Comparison of ENCODE assay signal across 22 cellular contexts in genomic region chr9:106228861-106229260, GRCh38.
DNase-seq lines count a peak whose midpoint lies in the region; ATAC-seq and TF ChIP-seq lines count a peak whose summit lies in the region.
"Had no signal": no experiment of that assay in that cellular context is flagged by ENCODE, and none has a peak within 500 bp of the region (broad histone marks: within the 10 kb centered on the region; RNA-seq: fewer than 3 reads in every experiment).

No MANE protein-coding gene starts in this region.

- peaks cover 3% of the 10 kb centered on the region for H3K9me3 Mint-ChIP-seq in activated CD4-positive, alpha-beta T cell treated with anti-CD3 and anti-CD28 coated beads, Interleukin-2, amount 10 ng/mL, durations not matched to agents 24 days and 14 days
- peaks cover 10% of the 10 kb centered on the region for H3K9me3 Mint-ChIP-seq in activated CD4-positive, alpha-beta T cell treated with anti-CD3 and anti-CD28 coated beads for 36 hours (ENCODE audit: low read depth)
- peaks cover 28% of the 10 kb centered on the region for H3K9me3 Mint-ChIP-seq in activated T-cell treated with anti-CD3 and anti-CD28 coated beads, Interleukin-2, amount 50 U/mL, for 4 hours

- H3K4me1 ChIP-seq in heart left ventricle, result peaks cover 0 to 18% (median 10%) of the 10 kb centered on the region in 12 donors
- H3K4me1 ChIP-seq in skeletal muscle tissue (ENCODE audit: control insufficient read depth in 3 of 3, insufficient read depth in 3 of 3, low read length in 3 of 3), result peaks cover 3 to 11% (median 3%) of the 10 kb centered on the region in 3 donors
- H3K4me1 ChIP-seq in stomach, result no peaks in the 10 kb centered on the region
- H3K4me1 ChIP-seq: HAP-1 had no signal

- H3K4me3 Mint-ChIP-seq in activated CD4-positive, alpha-beta T cell treated with anti-CD3 and anti-CD28 coated beads, Interleukin-2, amount 10 ng/mL, durations not matched to agents 24 days and 14 days, result no peak overlapping the region
- no peak overlapping the region for H3K4me3 Mint-ChIP-seq in activated CD4-positive, alpha-beta T cell treated with anti-CD3 and anti-CD28 coated beads for 36 hours
- H3K4me3 Mint-ChIP-seq in activated T-cell treated with anti-CD3 and anti-CD28 coated beads, Interleukin-2, amount 50 U/mL, for 4 hours, result no peak overlapping the region
- H3K4me3 Mint-ChIP-seq: B cell, IgD-negative memory B cell had no signal

- H3K36me3 Mint-ChIP-seq in activated CD4-positive, alpha-beta T cell treated with anti-CD3 and anti-CD28 coated beads, Interleukin-2, amount 10 ng/mL, durations not matched to agents 24 days and 14 days (ENCODE audit: low read depth), result no peaks in the 10 kb centered on the region
- H3K36me3 Mint-ChIP-seq in activated CD4-positive, alpha-beta T cell treated with anti-CD3 and anti-CD28 coated beads for 36 hours (ENCODE audit: low read depth), result no peaks in the 10 kb centered on the region
- H3K36me3 Mint-ChIP-seq in activated T-cell treated with anti-CD3 and anti-CD28 coated beads, Interleukin-2, amount 50 U/mL, for 4 hours (ENCODE audit: insufficient read depth), result no peaks in the 10 kb centered on the region
- H3K36me3 Mint-ChIP-seq: IgD-negative memory B cell had no signal

- no peak for TF ChIP-seq CTCF in heart left ventricle (IDR thresholded peaks at IDR 0.05)
- TF ChIP-seq CTCF in stomach (IDR thresholded peaks at IDR 0.05), result no peak

- no peaks in the 10 kb centered on the region for H3K27me3 Mint-ChIP-seq in activated CD4-positive, alpha-beta T cell treated with anti-CD3 and anti-CD28 coated beads, Interleukin-2, amount 10 ng/mL, durations not matched to agents 24 days and 14 days
- H3K27me3 Mint-ChIP-seq in activated CD4-positive, alpha-beta T cell treated with anti-CD3 and anti-CD28 coated beads for 36 hours, result no peaks in the 10 kb centered on the region
- H3K27me3 Mint-ChIP-seq in activated T-cell treated with anti-CD3 and anti-CD28 coated beads, Interleukin-2, amount 50 U/mL, for 4 hours (ENCODE audit: low read depth), result no peaks in the 10 kb centered on the region
- H3K27me3 Mint-ChIP-seq: B cell, IgD-negative memory B cell had no signal

- H3K27ac ChIP-seq in heart left ventricle (peak overlapping the region in 3 of 12 donors; percentile 8 to 33 (median 30)), skeletal muscle tissue (ENCODE audit: low read depth, low read length) (peak overlapping the region; percentile 10), stomach (no peak overlapping the region)
- H3K27ac ChIP-seq: GM23248 had no signal

- H3K9me3 ChIP-seq in heart left ventricle (no peaks in the 10 kb centered on the region), skeletal muscle tissue (ENCODE audit: control insufficient read depth in 3 of 3, low read length in 3 of 3) (no peaks in the 10 kb centered on the region), stomach (no peaks in the 10 kb centered on the region)
- H3K9me3 ChIP-seq: HAP-1 had no signal

- H3K9ac ChIP-seq in skeletal muscle tissue (ENCODE audit: low read depth in 1 of 3, low read length in 3 of 3), result no peak overlapping the region
- H3K9ac ChIP-seq: GM23248 had no signal

- H3K4me1 Mint-ChIP-seq in activated CD4-positive, alpha-beta T cell treated with anti-CD3 and anti-CD28 coated beads, Interleukin-2, amount 10 ng/mL, durations not matched to agents 24 days and 14 days, result no peaks in the 10 kb centered on the region
- H3K4me1 Mint-ChIP-seq in activated CD4-positive, alpha-beta T cell treated with anti-CD3 and anti-CD28 coated beads for 36 hours, result no peaks in the 10 kb centered on the region
- no peaks in the 10 kb centered on the region for H3K4me1 Mint-ChIP-seq in activated T-cell treated with anti-CD3 and anti-CD28 coated beads, Interleukin-2, amount 50 U/mL, for 4 hours (ENCODE audit: low read depth)
- H3K4me1 Mint-ChIP-seq: B cell, IgD-negative memory B cell had no signal

- TF ChIP-seq EP300 in stomach (IDR thresholded peaks at IDR 0.05), result no peak

- WGBS in heart left ventricle, 4 donors, result 7 to 19% (median 8%) methylated on average over 3 of the region's 3 CpGs
- 45 to 72% (median 63%) methylated on average over 3 of the region's 3 CpGs for WGBS in stomach, 5 donors

- peak; percentile 15 for DNase-seq in activated CD4-positive, alpha-beta T cell treated with anti-CD3 and anti-CD28 coated beads, Interleukin-2, amount 10 ng/mL, durations not matched to agents 24 days and 14 days
- DNase-seq in activated CD4-positive, alpha-beta T cell treated with anti-CD3 and anti-CD28 coated beads for 36 hours, result no peak
- DNase-seq in heart left ventricle (peak in 4 of 5 donors; percentile 39 to 68 (median 53)), midbrain (lab: John Stamatoyannopoulos, UW) (peak; percentile 32), stomach (no peak), HCEC 1CT (no peak)
- DNase-seq in activated T-cell treated with anti-CD3 and anti-CD28 coated beads, Interleukin-2, amount 50 U/mL, for 4 hours, result no peak
- DNase-seq: 8988T, COR-L47, DMS 273 treated with DMSO at 0.1 percent for 48 hours, DND-41, GM23248, Karpas-422, NCI-H1048, NCI-H146, NCI-H2029 treated with DMSO at 0.1 percent for 48 hours, NCI-H446 treated with DMSO at 0.1 percent for 48 hours, OCI-M1 had no signal

- POLR2A ChIA-PET in activated CD4-positive, alpha-beta T cell treated with anti-CD3 and anti-CD28 coated beads for 36 hours (lab: Charles Lee), result no interaction called here

- H3K27ac Mint-ChIP-seq in activated CD4-positive, alpha-beta T cell treated with anti-CD3 and anti-CD28 coated beads, Interleukin-2, amount 10 ng/mL, durations not matched to agents 24 days and 14 days, result no peak overlapping the region
- H3K27ac Mint-ChIP-seq in activated CD4-positive, alpha-beta T cell treated with anti-CD3 and anti-CD28 coated beads for 36 hours, result no peak overlapping the region
- H3K27ac Mint-ChIP-seq: B cell, IgD-negative memory B cell had no signal

- TF ChIP-seq POLR2A in heart left ventricle (IDR thresholded peaks at IDR 0.05) (no peak), stomach (IDR thresholded peaks at IDR 0.05) (no peak)

- H3K27me3 ChIP-seq in heart left ventricle (no peaks in the 10 kb centered on the region), skeletal muscle tissue (ENCODE audit: control insufficient read depth in 3 of 3, insufficient read depth in 3 of 3, low read length in 3 of 3) (no peaks in the 10 kb centered on the region), stomach (no peaks in the 10 kb centered on the region)

- no peak for ATAC-seq in activated CD4-positive, alpha-beta T cell treated with anti-CD3 and anti-CD28 coated beads for 36 hours
- ATAC-seq in heart left ventricle, result peak; percentile 90 to 95 (median 92)
- ATAC-seq in activated T-cell treated with anti-CD3 and anti-CD28 coated beads, Interleukin-2, amount 50 U/mL, for 4 hours, result no peak

- intact Hi-C loops in activated CD4-positive, alpha-beta T cell treated with anti-CD3 and anti-CD28 coated beads, Interleukin-2, amount 10 ng/mL, durations not matched to agents 24 days and 14 days (cut with micrococcal nuclease), result no loop called here
- intact Hi-C loops in activated CD4-positive, alpha-beta T cell treated with anti-CD3 and anti-CD28 coated beads for 36 hours (cut with DNase I, micrococcal nuclease), result no loop called here
- intact Hi-C loops in heart left ventricle (cut with DNase I), result loop anchor here in 1 of 10 donors (10.0 kb wide), 1 partner anchor 314 kb away; no protein-coding TSS in a partner anchor
- intact Hi-C loops in stomach (cut with DNase I; ENCODE audit: low total_unique reads), result no loop called here

- CTCF ChIA-PET in activated CD4-positive, alpha-beta T cell treated with anti-CD3 and anti-CD28 coated beads for 36 hours (lab: Charles Lee), result no interaction called here

- H3K36me3 ChIP-seq in heart left ventricle (no peaks in the 10 kb centered on the region), skeletal muscle tissue (ENCODE audit: control insufficient read depth in 3 of 3, insufficient read depth in 3 of 3, low read length in 3 of 3) (no peaks in the 10 kb centered on the region), stomach (no peaks in the 10 kb centered on the region)
- H3K36me3 ChIP-seq: HAP-1 had no signal

- H3K4me3 ChIP-seq in heart left ventricle (no peak overlapping the region), skeletal muscle tissue (ENCODE audit: low read length in 3 of 3) (peak overlapping the region in 1 of 3 donors; percentile 10), stomach (no peak overlapping the region)
- H3K4me3 ChIP-seq: GM23248, HAP-1 had no signal

Comparison
In these comparisons a context has a peak if more than half of its experiments do, and no peak if none do; other contexts are left out.
1. DNase-seq: peak in activated CD4-positive, alpha-beta T cell treated with anti-CD3 and anti-CD28 coated beads, Interleukin-2, amount 10 ng/mL, durations not matched to agents 24 days and 14 days (single experiment), heart left ventricle (4 of 5) and midbrain (single experiment); none in activated CD4-positive, alpha-beta T cell treated with anti-CD3 and anti-CD28 coated beads for 36 hours (single experiment), stomach (single experiment), HCEC 1CT (single experiment) and activated T-cell treated with anti-CD3 and anti-CD28 coated beads, Interleukin-2, amount 50 U/mL, for 4 hours (single experiment).
2. ATAC-seq: peak in heart left ventricle (4 of 4); none in activated CD4-positive, alpha-beta T cell treated with anti-CD3 and anti-CD28 coated beads for 36 hours (single experiment) and activated T-cell treated with anti-CD3 and anti-CD28 coated beads, Interleukin-2, amount 50 U/mL, for 4 hours (0 of 2).